In the genomic region with DNA sequence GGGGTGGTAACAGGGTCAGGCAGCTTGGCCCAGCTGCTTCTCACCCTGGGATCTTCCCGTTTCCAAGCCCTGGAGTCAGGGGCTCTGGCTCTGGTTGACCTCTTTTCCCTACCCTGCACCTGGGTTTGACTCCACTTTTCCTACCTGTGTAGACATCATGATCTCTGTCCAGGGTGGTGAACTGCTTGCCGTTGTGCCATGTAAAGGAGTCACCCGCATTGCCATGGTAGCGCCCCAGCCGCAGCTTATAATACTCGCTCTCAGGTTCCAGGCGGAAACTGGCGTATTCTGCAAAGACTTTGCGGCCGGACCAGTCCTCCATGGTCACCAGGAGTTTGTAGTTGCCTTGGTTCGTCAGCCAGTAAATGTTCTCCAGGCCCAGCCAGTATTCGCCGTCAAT, we compare ENCODE assay signal across 14 cellular contexts. TPM values are rescaled to one million over a fixed set of nuclear protein-coding genes. Genes with fewer than 3 reads are reported as not detected.
A peak's percentile ranks its signal among the peaks of the same experiment; 100 is the strongest.
DNase-seq lines count a peak whose midpoint lies in the region; ATAC-seq and TF ChIP-seq lines count a peak whose summit lies in the region.
"Had no signal": no experiment of that assay in that cellular context is flagged by ENCODE, and none has a peak within 500 bp of the region (broad histone marks: within the 10 kb centered on the region; RNA-seq: fewer than 3 reads in every experiment).

No MANE protein-coding gene starts in this region.

- H3K27ac ChIP-seq in left ventricle myocardium inferior (replicated peaks) (peak overlapping the region; percentile 65), right atrium auricular region (peak overlapping the region in 1 of 2 donors; percentile 53), ovary (peak overlapping the region; percentile 24 to 66), testis (peak overlapping the region; percentile 83 to 90)
- H3K27ac ChIP-seq: BLaER1 treated with 17β-estradiol and CSF1 and Interleukin-3, amounts not matched to agents 10 nM and 100 nM had no signal

- TF ChIP-seq CTCF in left ventricle myocardium inferior (IDR thresholded peaks at IDR 0.05; ENCODE audit: borderline replicate concordance) (no peak), right atrium auricular region (IDR thresholded peaks at IDR 0.05) (no peak), ovary (IDR thresholded peaks at IDR 0.05) (no peak), testis (IDR thresholded peaks at IDR 0.05) (no peak)

- intact Hi-C loops in left ventricle myocardium inferior (cut with micrococcal nuclease): no loop called here
- intact Hi-C loops in ovary (cut with DNase I): no loop called here
- intact Hi-C loops in testis (cut with DNase I; ENCODE audit: low total_unique reads): no loop called here

- DNase-seq in left ventricle myocardium inferior: no peak
- DNase-seq in right atrium auricular region (ENCODE audit: low spot score): no peak
- peak in 1 of 5 donors; percentile 18 for DNase-seq in ovary
- no peak for DNase-seq in testis
- no peak for DNase-seq in amniotic stem cell (lab: John Stamatoyannopoulos, UW)
- no peak for DNase-seq in LoVo (ENCODE audit: low spot score)
- DNase-seq: ACHN; CD4-positive, CD25-positive, alpha-beta regulatory T cell; DMS153; DMS79 treated with DMSO at 0.1 percent for 48 hours; GDM1 had no signal

- TF ChIP-seq POLR2A in ovary (IDR thresholded peaks at IDR 0.05): no peak
- TF ChIP-seq POLR2A in testis (IDR thresholded peaks at IDR 0.05): no peak

- peaks cover 71% of the 10 kb centered on the region for H3K36me3 ChIP-seq in left ventricle myocardium inferior
- peaks cover 46% of the 10 kb centered on the region for H3K36me3 ChIP-seq in right atrium auricular region
- no peaks in the 10 kb centered on the region for H3K36me3 ChIP-seq in ovary
- H3K36me3 ChIP-seq in testis (ENCODE audit: low read depth, missing control alignments): no peaks in the 10 kb centered on the region
- H3K36me3 ChIP-seq: HAP-1 had no signal

- H3K9me3 ChIP-seq in left ventricle myocardium inferior (replicated peaks) (no peaks in the 10 kb centered on the region), right atrium auricular region (no peaks in the 10 kb centered on the region), ovary (no peaks in the 10 kb centered on the region), testis (no peaks in the 10 kb centered on the region)
- H3K9me3 ChIP-seq: BLaER1 treated with 17β-estradiol and CSF1 and Interleukin-3, amounts not matched to agents 10 nM and 100 nM; HAP-1 had no signal

- ATAC-seq in HG03565 (IDR thresholded peaks at IDR 0.05; ENCODE audit: unreplicated experiment): no peak

- TF ChIP-seq EP300 in ovary (IDR thresholded peaks at IDR 0.05): no peak

- H3K27me3 ChIP-seq in left ventricle myocardium inferior (ENCODE audit: low read depth): no peaks in the 10 kb centered on the region
- no peaks in the 10 kb centered on the region for H3K27me3 ChIP-seq in right atrium auricular region
- no peaks in the 10 kb centered on the region for H3K27me3 ChIP-seq in ovary
- H3K27me3 ChIP-seq in testis: no peaks in the 10 kb centered on the region

- 90 to 96% (median 94%) methylated on average over 13 of the region's 13 CpGs for WGBS in ovary, 3 donors
- WGBS in testis, 2 donors: 88 to 93% methylated on average over 13 of the region's 13 CpGs

- H3K4me1 ChIP-seq in left ventricle myocardium inferior (peaks cover 40% of the 10 kb centered on the region), right atrium auricular region (peaks cover 0 to 27% of the 10 kb centered on the region in 2 donors), ovary (ENCODE audit: insufficient read depth) (peaks cover 21% of the 10 kb centered on the region), testis (peaks cover 34% of the 10 kb centered on the region)
- H3K4me1 ChIP-seq: HAP-1 had no signal

- no peak overlapping the region for H3K4me3 ChIP-seq in left ventricle myocardium inferior
- no peak overlapping the region for H3K4me3 ChIP-seq in right atrium auricular region
- no peak overlapping the region for H3K4me3 ChIP-seq in ovary
- H3K4me3 ChIP-seq in testis: no peak overlapping the region
- H3K4me3 ChIP-seq: BLaER1 treated with 17β-estradiol and CSF1 and Interleukin-3, amounts not matched to agents 10 nM and 100 nM; HAP-1 had no signal

RNA-seq across cellular contexts. Expression of gene ANGPTL2, which starts 30.9 kb away (rescaled TPM):
- total RNA-seq in left ventricle myocardium inferior (35.7 TPM), right atrium auricular region (10 to 100 TPM; 42.8 to 55.8 TPM), ovary (100 to 1,000 TPM in 1 of 7 donors, 10 to 100 TPM in 5, 1 to 10 TPM in 1; 9.8 to 108 (median 64.1) TPM), testis (1 to 10 TPM; 2.4 TPM)
- polyA plus RNA-seq in ovary (100 to 1,000 TPM in 1 of 2 donors, 10 to 100 TPM in 1; 27.5 to 114 TPM), testis (ENCODE audit: insufficient read depth, low read depth, low replicate concordance) (30.7 TPM)
- total RNA-seq: CD4-positive, CD25-positive, alpha-beta regulatory T cell had no signal
- polyA plus RNA-seq: CD4-positive, CD25-positive, alpha-beta regulatory T cell had no signal
